In genomic region chr7:99773395-99773794, GRCh38 we compare ENCODE assay signal across 15 cellular contexts. TPM values are rescaled to one million over a fixed set of nuclear protein-coding genes. Genes with fewer than 3 reads are reported as not detected.
"Had no signal": no experiment of that assay in that cellular context is flagged by ENCODE, and none has a peak within 500 bp of the region (broad histone marks: within the 10 kb centered on the region; RNA-seq: fewer than 3 reads in every experiment).

No MANE protein-coding gene starts in this region.

RNA-seq across cellular contexts. Expression of gene CYP3A4, which starts 10.6 kb away (rescaled TPM):
- total RNA-seq: activated CD4-positive, alpha-beta memory T cell treated with anti-CD3 and anti-CD28 coated beads for 36 hours; activated CD4-positive, alpha-beta T cell treated with anti-CD3 and anti-CD28 coated beads for 36 hours; activated CD4-positive, alpha-beta T cell treated with anti-CD3 and anti-CD28 coated beads, Interleukin-2, amount 10 ng/mL, durations not matched to agents 24 days and 14 days; activated CD8-positive, alpha-beta memory T cell treated with anti-CD3 and anti-CD28 coated beads for 36 hours; activated CD8-positive, alpha-beta memory T cell treated with anti-CD3 and anti-CD28 coated beads, Interleukin-2, amount 10 ng/mL, durations not matched to agents 7 days and 5 days; activated CD8-positive, alpha-beta T cell treated with anti-CD3 and anti-CD28 coated beads, Interleukin-2, amount 10 ng/mL, durations not matched to agents 7 days and 5 days; activated T-helper 1 cell treated with anti-CD3 and anti-CD28 coated beads, Interleukin-12 subunit alpha, Interleukin-12 subunit beta, Interleukin-2, Interleukin-4 antibody, amounts not matched to agents 30 ng/mL and 10 ng/mL and 1 ng/mL, durations not matched to agents 14 hours and 24 hours and 36 hours; astrocyte; chondrocyte; dermis microvascular lymphatic vessel endothelial cell; endothelial cell of umbilical vein; epithelial cell of proximal tubule; foreskin keratinocyte; T-helper 1 cell treated with Interleukin-12 subunit alpha and Interleukin-12 subunit beta and Interleukin-4 antibody, amounts not matched to agents 30 ng/mL and 1 ng/mL, for 36 hours had no signal
- polyA plus RNA-seq: endothelial cell of umbilical vein, foreskin keratinocyte had no signal

RNA-seq across cellular contexts. Expression of gene CYP3A7, which starts 38.4 kb away (rescaled TPM):
- total RNA-seq: activated CD4-positive, alpha-beta memory T cell treated with anti-CD3 and anti-CD28 coated beads for 36 hours; activated CD4-positive, alpha-beta T cell treated with anti-CD3 and anti-CD28 coated beads for 36 hours; activated CD4-positive, alpha-beta T cell treated with anti-CD3 and anti-CD28 coated beads, Interleukin-2, amount 10 ng/mL, durations not matched to agents 24 days and 14 days; activated CD8-positive, alpha-beta memory T cell treated with anti-CD3 and anti-CD28 coated beads for 36 hours; activated CD8-positive, alpha-beta memory T cell treated with anti-CD3 and anti-CD28 coated beads, Interleukin-2, amount 10 ng/mL, durations not matched to agents 7 days and 5 days; activated CD8-positive, alpha-beta T cell treated with anti-CD3 and anti-CD28 coated beads, Interleukin-2, amount 10 ng/mL, durations not matched to agents 7 days and 5 days; activated T-helper 1 cell treated with anti-CD3 and anti-CD28 coated beads, Interleukin-12 subunit alpha, Interleukin-12 subunit beta, Interleukin-2, Interleukin-4 antibody, amounts not matched to agents 30 ng/mL and 10 ng/mL and 1 ng/mL, durations not matched to agents 14 hours and 24 hours and 36 hours; astrocyte; chondrocyte; dermis microvascular lymphatic vessel endothelial cell; endothelial cell of umbilical vein; esophagus mucosa; foreskin keratinocyte; T-helper 1 cell treated with Interleukin-12 subunit alpha and Interleukin-12 subunit beta and Interleukin-4 antibody, amounts not matched to agents 30 ng/mL and 1 ng/mL, for 36 hours had no signal
- polyA plus RNA-seq: endothelial cell of umbilical vein, foreskin keratinocyte had no signal

RNA-seq across cellular contexts. Expression of gene CYP3A43, which starts 54.4 kb away (rescaled TPM):
- total RNA-seq: activated CD4-positive, alpha-beta memory T cell treated with anti-CD3 and anti-CD28 coated beads for 36 hours; activated CD4-positive, alpha-beta T cell treated with anti-CD3 and anti-CD28 coated beads, Interleukin-2, amount 10 ng/mL, durations not matched to agents 24 days and 14 days; activated CD8-positive, alpha-beta memory T cell treated with anti-CD3 and anti-CD28 coated beads for 36 hours; activated CD8-positive, alpha-beta memory T cell treated with anti-CD3 and anti-CD28 coated beads, Interleukin-2, amount 10 ng/mL, durations not matched to agents 7 days and 5 days; activated CD8-positive, alpha-beta T cell treated with anti-CD3 and anti-CD28 coated beads, Interleukin-2, amount 10 ng/mL, durations not matched to agents 7 days and 5 days; activated T-helper 1 cell treated with anti-CD3 and anti-CD28 coated beads, Interleukin-12 subunit alpha, Interleukin-12 subunit beta, Interleukin-2, Interleukin-4 antibody, amounts not matched to agents 30 ng/mL and 10 ng/mL and 1 ng/mL, durations not matched to agents 14 hours and 24 hours and 36 hours; astrocyte; chondrocyte; dermis microvascular lymphatic vessel endothelial cell; endothelial cell of umbilical vein; epithelial cell of proximal tubule; esophagus mucosa; foreskin keratinocyte had no signal
- polyA plus RNA-seq: endothelial cell of umbilical vein, foreskin keratinocyte had no signal
